Comparison of ENCODE assay signal across 18 cellular contexts in the genomic region with DNA sequence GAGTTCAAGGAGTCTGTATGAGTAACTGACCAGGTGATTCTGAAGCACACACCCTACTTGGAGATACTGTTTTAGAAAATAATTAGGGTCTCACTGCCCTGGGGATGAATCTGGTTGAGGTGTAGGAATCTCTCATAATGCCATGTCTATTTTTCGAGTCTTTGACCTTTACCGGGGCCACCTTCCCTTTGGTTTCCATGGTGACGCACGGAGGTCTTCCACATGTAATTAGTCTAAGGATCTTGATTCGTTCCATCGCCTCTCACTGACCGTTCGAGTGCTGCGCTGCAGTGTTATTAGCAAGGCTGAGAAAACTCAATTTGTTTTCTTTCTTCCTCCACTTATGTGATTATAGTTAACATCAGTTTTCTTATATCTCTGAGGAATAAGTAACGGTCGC.
DNase-seq lines count a peak whose midpoint lies in the region; ATAC-seq and TF ChIP-seq lines count a peak whose summit lies in the region.
"Had no signal": no experiment of that assay in that cellular context is flagged by ENCODE, and none has a peak within 500 bp of the region (broad histone marks: within the 10 kb centered on the region; RNA-seq: fewer than 3 reads in every experiment).

No MANE protein-coding gene starts in this region.

- H3K4me1 ChIP-seq in HUES48 (ENCODE audit: control insufficient read depth, insufficient read depth, low read length) = peaks cover 55% of the 10 kb centered on the region
- H3K4me1 ChIP-seq in lung (ENCODE audit: control insufficient read depth in 2 of 2, insufficient read depth in 2 of 2, low read length in 2 of 2) = no peaks in the 10 kb centered on the region
- peaks cover 75 to 82% of the 10 kb centered on the region in 2 experiments for H3K4me1 ChIP-seq in neutrophil (ENCODE audit: control insufficient read depth in 1 of 2, insufficient read depth in 1 of 2, low read depth in 1 of 2, low read length in 1 of 2)
- no peaks in the 10 kb centered on the region for H3K4me1 ChIP-seq in lower lobe of right lung
- H3K4me1 ChIP-seq: Peyer's patch had no signal

- H3K9me3 ChIP-seq in HUES48 (ENCODE audit: control insufficient read depth, insufficient read depth, low read length) = no peaks in the 10 kb centered on the region
- H3K9me3 ChIP-seq in lung (ENCODE audit: control insufficient read depth in 2 of 2, insufficient read depth in 1 of 2, low read length in 1 of 2) = no peaks in the 10 kb centered on the region
- no peaks in the 10 kb centered on the region for H3K9me3 ChIP-seq in neutrophil
- no peaks in the 10 kb centered on the region for H3K9me3 ChIP-seq in lower lobe of right lung
- H3K9me3 ChIP-seq: BLaER1, Peyer's patch, SJSA1 had no signal

- no peak overlapping the region for H3K9ac ChIP-seq in HUES48 (ENCODE audit: low read depth, low read length)
- H3K9ac ChIP-seq: BLaER1, GM23248 had no signal

- intact Hi-C loops in lower lobe of right lung (cut with DNase I) = no loop called here

- H3K27ac ChIP-seq in HUES48 (ENCODE audit: low read depth, low read length) = peak overlapping the region; percentile 70
- no peak overlapping the region for H3K27ac ChIP-seq in lung (ENCODE audit: low read depth in 1 of 2, low read length in 1 of 2)
- peak overlapping the region; percentile 78 for H3K27ac ChIP-seq in neutrophil
- no peak overlapping the region for H3K27ac ChIP-seq in lower lobe of right lung
- H3K27ac ChIP-seq: BLaER1, GM23248, Peyer's patch, SJSA1 had no signal

- TF ChIP-seq CTCF in lung (IDR thresholded peaks at IDR 0.05; ENCODE audit: control extremely low read depth, extremely low read depth) = no peak
- no peak for TF ChIP-seq CTCF in neutrophil (IDR thresholded peaks at IDR 0.05)
- TF ChIP-seq CTCF in lower lobe of right lung (IDR thresholded peaks at IDR 0.05) = no peak

- no peaks in the 10 kb centered on the region for H3K27me3 ChIP-seq in HUES48 (ENCODE audit: control insufficient read depth, insufficient read depth, low read length)
- no peaks in the 10 kb centered on the region for H3K27me3 ChIP-seq in lung (ENCODE audit: control insufficient read depth, insufficient read depth)
- no peaks in the 10 kb centered on the region for H3K27me3 ChIP-seq in neutrophil
- no peaks in the 10 kb centered on the region for H3K27me3 ChIP-seq in lower lobe of right lung (ENCODE audit: low read depth)
- H3K27me3 ChIP-seq: BLaER1, Peyer's patch, SJSA1 had no signal

- H3K4me3 ChIP-seq in HUES48 (ENCODE audit: low read depth, low read length) = no peak overlapping the region
- no peak overlapping the region for H3K4me3 ChIP-seq in lung
- H3K4me3 ChIP-seq in neutrophil (ENCODE audit: low read depth in 1 of 2, low read length in 1 of 2) = no peak overlapping the region
- H3K4me3 ChIP-seq in lower lobe of right lung = no peak overlapping the region
- H3K4me3 ChIP-seq: BLaER1, GM23248, Peyer's patch, SJSA1 had no signal

- DNase-seq in SK-N-DZ (ENCODE audit: low spot score) = peak; percentile 31
- DNase-seq in lung (ENCODE audit: low spot score) = no peak
- no peak for DNase-seq in OCI-M2 (lab: John Stamatoyannopoulos, UW; ENCODE audit: unreplicated experiment)
- DNase-seq in NCI-H1930 (lab: John Stamatoyannopoulos, UW) = no peak
- no peak for DNase-seq in lower lobe of right lung
- DNase-seq: CD8-positive, alpha-beta memory T cell; GM23248; HCEC 1CT; NCI-H1105 treated with DMSO at 0.1 percent for 48 hours; NCI-H1694; NCI-H2107; NCI-H524; Peyer's patch had no signal

- 67 to 83% methylated on average over 11 of the region's 11 CpGs for WGBS in lung, 2 donors

- ATAC-seq in lung (ENCODE audit: insufficient read depth, low FRiP score) = peak; percentile 22
- ATAC-seq in lower lobe of right lung = no peak
- ATAC-seq in HG03457 (IDR thresholded peaks at IDR 0.05; ENCODE audit: unreplicated experiment) = no peak

- H3K36me3 ChIP-seq in HUES48 (ENCODE audit: control insufficient read depth, insufficient read depth, low read length) (no peaks in the 10 kb centered on the region), lung (ENCODE audit: control insufficient read depth in 2 of 2, insufficient read depth in 2 of 2, low read length in 2 of 2) (no peaks in the 10 kb centered on the region), neutrophil (no peaks in the 10 kb centered on the region), lower lobe of right lung (no peaks in the 10 kb centered on the region)
- H3K36me3 ChIP-seq: BLaER1, Peyer's patch, SJSA1 had no signal

Comparison
In these comparisons a context has a peak if more than half of its experiments do, and no peak if none do; other contexts are left out.
1. H3K27ac ChIP-seq: peak in HUES48 (single experiment) and neutrophil (single experiment); none in lung (0 of 2) and lower lobe of right lung (single experiment).